Comparison of ENCODE assay signal across 1 cellular context in genomic region chr1:227563319-227564201, GRCh38.
TF ChIP-seq lines count a peak whose summit lies in the region.

TSS of gene ZNF678 (plus strand) at chr1:227563556. CDS start at chr1:227650992, 87,436 bp downstream.

TF ChIP-seq in H1, 55 proteins besides CTCF, POLR2A, EP300 and RAD21 (continued from another document):
- TF ChIP-seq NRF1 (IDR thresholded peaks at IDR 0.05; ENCODE audit: low read depth, low read length) (no peak), SIRT6 (IDR thresholded peaks at IDR 0.05; ENCODE audit: low read length) (no peak), HDAC2 (IDR thresholded peaks at IDR 0.05; ENCODE audit: borderline replicate concordance in 1 of 2, low read depth in 2 of 2, low read length in 2 of 2) (peak in 1 of 2 experiments; percentile 22; a peak in 1 of 4 replicates), CREB1 (IDR thresholded peaks at IDR 0.05) (peak; percentile 63; the same call in 1 of the 2 replicates), TBP (IDR thresholded peaks at IDR 0.05; ENCODE audit: low read depth, low read length) (0 out of 2 replicates have a peak, but pooled peaks have one; percentile 39), MAFK (IDR thresholded peaks at IDR 0.05; ENCODE audit: low read depth, low read length) (no peak), CHD2 (IDR thresholded peaks at IDR 0.05; ENCODE audit: low read length) (peak; percentile 85), TAF7 (optimal IDR thresholded peaks at IDR 0.05; ENCODE audit: borderline replicate concordance, low read depth, low read length) (peak; percentile 72), SIN3A (conservative IDR thresholded peaks at IDR 0.05 in 1 of 2, IDR thresholded peaks at IDR 0.05 in 1 of 2; ENCODE audit: low read depth in 1 of 2, low read length in 2 of 2) (peak; percentile 74 to 86; a peak in 2 of 4 replicates), RNF2 (IDR thresholded peaks at IDR 0.05; ENCODE audit: borderline replicate concordance, low read depth, low read length, missing control alignments, poor library complexity, severe bottlenecking) (no peak), YY1 (IDR thresholded peaks at IDR 0.05; ENCODE audit: low read depth, low read length) (peak; percentile 97), RBBP5 (IDR thresholded peaks at IDR 0.05; ENCODE audit: borderline replicate concordance, low read depth, low read length) (peak; percentile 78; the same call in 1 of the 2 replicates), PHF8 (conservative IDR thresholded peaks at IDR 0.05; ENCODE audit: low read depth, low read length) (peak; percentile 95), SUZ12 (IDR thresholded peaks at IDR 0.05; ENCODE audit: low read length) (no peak), GTF2F1 (IDR thresholded peaks at IDR 0.05; ENCODE audit: borderline replicate concordance, low read depth, low read length) (no peak), SP4 (IDR thresholded peaks at IDR 0.05; ENCODE audit: low read length) (peak; percentile 76; the same call in 1 of the 2 replicates), KDM1A (IDR thresholded peaks at IDR 0.05; ENCODE audit: borderline replicate concordance, low read length) (no peak; the same call in 1 of the 2 replicates), BCL11A (IDR thresholded peaks at IDR 0.05; ENCODE audit: low read depth in 2 of 2, low read length in 2 of 2) (no peak), MAX (IDR thresholded peaks at IDR 0.05) (peak; percentile 36; the same call in 1 of the 2 replicates), SP2 (IDR thresholded peaks at IDR 0.05; ENCODE audit: low read length) (peak; percentile 63), TAF1 (IDR thresholded peaks at IDR 0.05; ENCODE audit: low read depth, low read length) (peak; percentile 82), POLR2AphosphoS5 (IDR thresholded peaks at IDR 0.05; ENCODE audit: low read depth, low read length) (peak; percentile 69), ASH2L (IDR thresholded peaks at IDR 0.05; ENCODE audit: low read length) (peak; percentile 70), EZH2 (IDR thresholded peaks at IDR 0.05; ENCODE audit: low read depth, low read length, severe bottlenecking) (no peak), JUND (IDR thresholded peaks at IDR 0.05; ENCODE audit: low read length) (peak; percentile 96), ATF3 (IDR thresholded peaks at IDR 0.05; ENCODE audit: insufficient read depth, low read depth, low read length) (0 out of 2 replicates have a peak, but pooled peaks have one; percentile 47), CTBP2 (IDR thresholded peaks at IDR 0.05; ENCODE audit: borderline replicate concordance, insufficient read depth, insufficient read length, low read length) (no peak)
- TF ChIP-seq, protein P1, sequence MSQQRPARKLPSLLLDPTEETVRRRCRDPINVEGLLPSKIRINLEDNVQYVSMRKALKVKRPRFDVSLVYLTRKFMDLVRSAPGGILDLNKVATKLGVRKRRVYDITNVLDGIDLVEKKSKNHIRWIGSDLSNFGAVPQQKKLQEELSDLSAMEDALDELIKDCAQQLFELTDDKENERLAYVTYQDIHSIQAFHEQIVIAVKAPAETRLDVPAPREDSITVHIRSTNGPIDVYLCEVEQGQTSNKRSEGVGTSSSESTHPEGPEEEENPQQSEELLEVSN (IDR thresholded peaks at IDR 0.05): no peak
- TF ChIP-seq, protein P2, sequence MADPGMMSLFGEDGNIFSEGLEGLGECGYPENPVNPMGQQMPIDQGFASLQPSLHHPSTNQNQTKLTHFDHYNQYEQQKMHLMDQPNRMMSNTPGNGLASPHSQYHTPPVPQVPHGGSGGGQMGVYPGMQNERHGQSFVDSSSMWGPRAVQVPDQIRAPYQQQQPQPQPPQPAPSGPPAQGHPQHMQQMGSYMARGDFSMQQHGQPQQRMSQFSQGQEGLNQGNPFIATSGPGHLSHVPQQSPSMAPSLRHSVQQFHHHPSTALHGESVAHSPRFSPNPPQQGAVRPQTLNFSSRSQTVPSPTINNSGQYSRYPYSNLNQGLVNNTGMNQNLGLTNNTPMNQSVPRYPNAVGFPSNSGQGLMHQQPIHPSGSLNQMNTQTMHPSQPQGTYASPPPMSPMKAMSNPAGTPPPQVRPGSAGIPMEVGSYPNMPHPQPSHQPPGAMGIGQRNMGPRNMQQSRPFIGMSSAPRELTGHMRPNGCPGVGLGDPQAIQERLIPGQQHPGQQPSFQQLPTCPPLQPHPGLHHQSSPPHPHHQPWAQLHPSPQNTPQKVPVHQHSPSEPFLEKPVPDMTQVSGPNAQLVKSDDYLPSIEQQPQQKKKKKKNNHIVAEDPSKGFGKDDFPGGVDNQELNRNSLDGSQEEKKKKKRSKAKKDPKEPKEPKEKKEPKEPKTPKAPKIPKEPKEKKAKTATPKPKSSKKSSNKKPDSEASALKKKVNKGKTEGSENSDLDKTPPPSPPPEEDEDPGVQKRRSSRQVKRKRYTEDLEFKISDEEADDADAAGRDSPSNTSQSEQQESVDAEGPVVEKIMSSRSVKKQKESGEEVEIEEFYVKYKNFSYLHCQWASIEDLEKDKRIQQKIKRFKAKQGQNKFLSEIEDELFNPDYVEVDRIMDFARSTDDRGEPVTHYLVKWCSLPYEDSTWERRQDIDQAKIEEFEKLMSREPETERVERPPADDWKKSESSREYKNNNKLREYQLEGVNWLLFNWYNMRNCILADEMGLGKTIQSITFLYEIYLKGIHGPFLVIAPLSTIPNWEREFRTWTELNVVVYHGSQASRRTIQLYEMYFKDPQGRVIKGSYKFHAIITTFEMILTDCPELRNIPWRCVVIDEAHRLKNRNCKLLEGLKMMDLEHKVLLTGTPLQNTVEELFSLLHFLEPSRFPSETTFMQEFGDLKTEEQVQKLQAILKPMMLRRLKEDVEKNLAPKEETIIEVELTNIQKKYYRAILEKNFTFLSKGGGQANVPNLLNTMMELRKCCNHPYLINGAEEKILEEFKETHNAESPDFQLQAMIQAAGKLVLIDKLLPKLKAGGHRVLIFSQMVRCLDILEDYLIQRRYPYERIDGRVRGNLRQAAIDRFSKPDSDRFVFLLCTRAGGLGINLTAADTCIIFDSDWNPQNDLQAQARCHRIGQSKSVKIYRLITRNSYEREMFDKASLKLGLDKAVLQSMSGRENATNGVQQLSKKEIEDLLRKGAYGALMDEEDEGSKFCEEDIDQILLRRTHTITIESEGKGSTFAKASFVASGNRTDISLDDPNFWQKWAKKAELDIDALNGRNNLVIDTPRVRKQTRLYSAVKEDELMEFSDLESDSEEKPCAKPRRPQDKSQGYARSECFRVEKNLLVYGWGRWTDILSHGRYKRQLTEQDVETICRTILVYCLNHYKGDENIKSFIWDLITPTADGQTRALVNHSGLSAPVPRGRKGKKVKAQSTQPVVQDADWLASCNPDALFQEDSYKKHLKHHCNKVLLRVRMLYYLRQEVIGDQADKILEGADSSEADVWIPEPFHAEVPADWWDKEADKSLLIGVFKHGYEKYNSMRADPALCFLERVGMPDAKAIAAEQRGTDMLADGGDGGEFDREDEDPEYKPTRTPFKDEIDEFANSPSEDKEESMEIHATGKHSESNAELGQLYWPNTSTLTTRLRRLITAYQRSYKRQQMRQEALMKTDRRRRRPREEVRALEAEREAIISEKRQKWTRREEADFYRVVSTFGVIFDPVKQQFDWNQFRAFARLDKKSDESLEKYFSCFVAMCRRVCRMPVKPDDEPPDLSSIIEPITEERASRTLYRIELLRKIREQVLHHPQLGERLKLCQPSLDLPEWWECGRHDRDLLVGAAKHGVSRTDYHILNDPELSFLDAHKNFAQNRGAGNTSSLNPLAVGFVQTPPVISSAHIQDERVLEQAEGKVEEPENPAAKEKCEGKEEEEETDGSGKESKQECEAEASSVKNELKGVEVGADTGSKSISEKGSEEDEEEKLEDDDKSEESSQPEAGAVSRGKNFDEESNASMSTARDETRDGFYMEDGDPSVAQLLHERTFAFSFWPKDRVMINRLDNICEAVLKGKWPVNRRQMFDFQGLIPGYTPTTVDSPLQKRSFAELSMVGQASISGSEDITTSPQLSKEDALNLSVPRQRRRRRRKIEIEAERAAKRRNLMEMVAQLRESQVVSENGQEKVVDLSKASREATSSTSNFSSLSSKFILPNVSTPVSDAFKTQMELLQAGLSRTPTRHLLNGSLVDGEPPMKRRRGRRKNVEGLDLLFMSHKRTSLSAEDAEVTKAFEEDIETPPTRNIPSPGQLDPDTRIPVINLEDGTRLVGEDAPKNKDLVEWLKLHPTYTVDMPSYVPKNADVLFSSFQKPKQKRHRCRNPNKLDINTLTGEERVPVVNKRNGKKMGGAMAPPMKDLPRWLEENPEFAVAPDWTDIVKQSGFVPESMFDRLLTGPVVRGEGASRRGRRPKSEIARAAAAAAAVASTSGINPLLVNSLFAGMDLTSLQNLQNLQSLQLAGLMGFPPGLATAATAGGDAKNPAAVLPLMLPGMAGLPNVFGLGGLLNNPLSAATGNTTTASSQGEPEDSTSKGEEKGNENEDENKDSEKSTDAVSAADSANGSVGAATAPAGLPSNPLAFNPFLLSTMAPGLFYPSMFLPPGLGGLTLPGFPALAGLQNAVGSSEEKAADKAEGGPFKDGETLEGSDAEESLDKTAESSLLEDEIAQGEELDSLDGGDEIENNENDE (IDR thresholded peaks at IDR 0.05; ENCODE audit: insufficient replicate concordance, low read length): no peak
